In the genomic region with DNA sequence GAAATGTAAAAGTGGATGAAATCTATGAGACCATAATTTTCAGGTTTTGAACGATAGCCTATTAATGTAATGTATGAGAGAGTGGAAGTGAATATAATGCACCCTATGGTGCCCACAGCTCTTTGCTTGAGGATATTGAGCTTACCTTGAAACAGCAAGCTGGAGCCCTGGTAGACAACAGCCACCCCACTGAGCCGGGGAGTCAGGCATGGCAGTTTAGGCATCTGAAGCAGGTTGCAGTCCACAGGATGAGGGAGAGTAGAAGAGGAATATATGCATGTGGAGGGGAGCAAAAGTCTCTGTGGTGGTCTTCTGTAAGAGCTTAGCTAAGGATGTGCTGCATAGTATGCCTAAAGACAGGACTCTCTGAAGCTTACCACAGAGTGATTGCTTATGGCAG, we compare ENCODE assay signal across 19 cellular contexts.
"Had no signal": no experiment of that assay in that cellular context is flagged by ENCODE, and none has a peak within 500 bp of the region (broad histone marks: within the 10 kb centered on the region; RNA-seq: fewer than 3 reads in every experiment).

No MANE protein-coding gene starts in this region.

- H3K36me3 Mint-ChIP-seq: immature natural killer cell had no signal

- H3K4me3 Mint-ChIP-seq: immature natural killer cell had no signal

- H3K4me3 ChIP-seq: coronary artery, dorsolateral prefrontal cortex, esophagus muscularis mucosa, gastroesophageal sphincter, heart left ventricle, hepatocyte, left lung, lower lobe of right lung had no signal

- H3K27me3 ChIP-seq: dorsolateral prefrontal cortex, esophagus muscularis mucosa, foreskin keratinocyte, gastroesophageal sphincter, heart left ventricle, hepatocyte, left lung had no signal

- DNase-seq: dermis blood vessel endothelial cell; effector CD4-positive, alpha-beta T cell; effector memory CD4-positive, alpha-beta T cell; foreskin keratinocyte; immature natural killer cell; islet precursor cell; kidney; left ventricle myocardium superior; lower lobe of right lung; mesenchymal stem cell; midbrain had no signal

- H3K36me3 ChIP-seq: esophagus muscularis mucosa, gastroesophageal sphincter, heart left ventricle, left lung, lower lobe of right lung had no signal

- H3K9me3 ChIP-seq: esophagus muscularis mucosa, gastroesophageal sphincter, lower lobe of right lung had no signal

- H3K4me1 ChIP-seq: esophagus muscularis mucosa, foreskin keratinocyte, gastroesophageal sphincter, heart left ventricle, left lung, lower lobe of right lung had no signal

- H3K4me1 Mint-ChIP-seq: immature natural killer cell had no signal

- H3K27ac Mint-ChIP-seq: immature natural killer cell had no signal

- H3K4me2 ChIP-seq: hepatocyte had no signal

- ATAC-seq: foreskin keratinocyte, gastroesophageal sphincter, heart left ventricle, left cardiac atrium, left lung, left ventricle myocardium superior had no signal

- H2AFZ ChIP-seq: hepatocyte had no signal

- H3K27ac ChIP-seq: coronary artery, dorsolateral prefrontal cortex, esophagus muscularis mucosa, foreskin keratinocyte, gastroesophageal sphincter, heart left ventricle, hepatocyte, left lung, lower lobe of right lung had no signal

- H3K79me2 ChIP-seq: hepatocyte had no signal
